2 cellular contexts compared by ENCODE assay signal in the genomic region with DNA sequence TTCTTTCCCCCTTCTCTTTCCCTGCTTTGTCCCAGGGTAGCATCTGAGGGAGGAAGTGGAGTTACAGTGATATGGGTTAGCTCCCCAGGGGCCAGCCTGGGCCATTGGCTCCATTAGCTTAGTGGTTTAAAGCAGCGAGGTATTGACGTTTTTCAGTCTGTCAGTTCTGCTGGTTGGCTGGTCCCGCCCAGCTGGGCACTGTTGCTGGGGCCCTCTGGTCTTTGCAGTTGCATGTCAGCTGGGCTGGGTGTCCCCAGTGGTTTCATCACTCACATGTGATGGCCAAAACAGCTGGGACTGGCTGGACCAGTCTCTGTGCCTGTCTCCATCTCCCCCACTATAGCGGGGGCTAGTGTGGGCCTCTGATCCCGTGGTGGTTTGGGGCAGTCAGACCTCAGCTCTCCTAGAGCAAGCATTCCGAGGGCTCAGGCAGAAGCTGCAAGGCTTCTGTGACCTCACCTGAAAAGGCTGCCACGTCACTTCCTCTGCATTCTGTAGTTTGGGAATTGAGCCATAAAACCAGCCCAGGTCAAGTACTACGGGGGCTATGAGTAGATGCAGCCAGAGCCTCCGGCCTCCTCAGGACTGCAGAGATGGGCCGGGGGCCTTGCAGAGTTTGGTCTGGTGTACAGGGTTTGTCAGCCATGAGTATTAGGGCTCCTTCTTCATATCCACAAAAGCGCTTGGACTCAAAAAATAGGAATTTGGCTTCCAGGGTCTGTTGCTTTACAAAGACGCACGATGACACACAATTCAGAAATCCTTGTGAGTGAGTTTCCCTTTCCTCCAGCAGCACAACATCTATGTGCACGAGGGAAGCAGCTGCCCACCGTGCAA.
A peak's percentile ranks its signal among the peaks of the same experiment; 100 is the strongest.
TF ChIP-seq lines count a peak whose summit lies in the region.

No MANE protein-coding gene starts in this region.

TF ChIP-seq in HEK293, 187 proteins besides CTCF, POLR2A, EP300 and RAD21:
- TF ChIP-seq, protein P1, sequence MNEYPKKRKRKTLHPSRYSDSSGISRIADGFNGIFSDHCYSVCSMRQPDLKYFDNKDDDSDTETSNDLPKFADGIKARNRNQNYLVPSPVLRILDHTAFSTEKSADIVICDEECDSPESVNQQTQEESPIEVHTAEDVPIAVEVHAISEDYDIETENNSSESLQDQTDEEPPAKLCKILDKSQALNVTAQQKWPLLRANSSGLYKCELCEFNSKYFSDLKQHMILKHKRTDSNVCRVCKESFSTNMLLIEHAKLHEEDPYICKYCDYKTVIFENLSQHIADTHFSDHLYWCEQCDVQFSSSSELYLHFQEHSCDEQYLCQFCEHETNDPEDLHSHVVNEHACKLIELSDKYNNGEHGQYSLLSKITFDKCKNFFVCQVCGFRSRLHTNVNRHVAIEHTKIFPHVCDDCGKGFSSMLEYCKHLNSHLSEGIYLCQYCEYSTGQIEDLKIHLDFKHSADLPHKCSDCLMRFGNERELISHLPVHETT (tag by site-specific recombination; IDR thresholded peaks at IDR 0.05) = no peak
- TF ChIP-seq, protein P2, sequence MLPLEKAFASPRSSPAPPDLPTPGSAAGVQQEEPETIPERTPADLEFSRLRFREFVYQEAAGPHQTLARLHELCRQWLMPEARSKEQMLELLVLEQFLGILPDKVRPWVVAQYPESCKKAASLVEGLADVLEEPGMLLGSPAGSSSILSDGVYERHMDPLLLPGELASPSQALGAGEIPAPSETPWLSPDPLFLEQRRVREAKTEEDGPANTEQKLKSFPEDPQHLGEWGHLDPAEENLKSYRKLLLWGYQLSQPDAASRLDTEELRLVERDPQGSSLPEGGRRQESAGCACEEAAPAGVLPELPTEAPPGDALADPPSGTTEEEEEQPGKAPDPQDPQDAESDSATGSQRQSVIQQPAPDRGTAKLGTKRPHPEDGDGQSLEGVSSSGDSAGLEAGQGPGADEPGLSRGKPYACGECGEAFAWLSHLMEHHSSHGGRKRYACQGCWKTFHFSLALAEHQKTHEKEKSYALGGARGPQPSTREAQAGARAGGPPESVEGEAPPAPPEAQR (tag by site-specific recombination; IDR thresholded peaks at IDR 0.05) = no peak
- TF ChIP-seq, protein P3, sequence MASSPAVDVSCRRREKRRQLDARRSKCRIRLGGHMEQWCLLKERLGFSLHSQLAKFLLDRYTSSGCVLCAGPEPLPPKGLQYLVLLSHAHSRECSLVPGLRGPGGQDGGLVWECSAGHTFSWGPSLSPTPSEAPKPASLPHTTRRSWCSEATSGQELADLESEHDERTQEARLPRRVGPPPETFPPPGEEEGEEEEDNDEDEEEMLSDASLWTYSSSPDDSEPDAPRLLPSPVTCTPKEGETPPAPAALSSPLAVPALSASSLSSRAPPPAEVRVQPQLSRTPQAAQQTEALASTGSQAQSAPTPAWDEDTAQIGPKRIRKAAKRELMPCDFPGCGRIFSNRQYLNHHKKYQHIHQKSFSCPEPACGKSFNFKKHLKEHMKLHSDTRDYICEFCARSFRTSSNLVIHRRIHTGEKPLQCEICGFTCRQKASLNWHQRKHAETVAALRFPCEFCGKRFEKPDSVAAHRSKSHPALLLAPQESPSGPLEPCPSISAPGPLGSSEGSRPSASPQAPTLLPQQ (tag by site-specific recombination; IDR thresholded peaks at IDR 0.05) = peak; percentile 46; the same call in 1 of the 2 replicates
- TF ChIP-seq ZNF354C (tag by site-specific recombination; IDR thresholded peaks at IDR 0.05; ENCODE audit: borderline replicate concordance, low read depth) (no peak), GLIS1 (tag by site-specific recombination; IDR thresholded peaks at IDR 0.05) (peak; percentile 1; the same call in 1 of the 2 replicates), ZNF785 (tag by site-specific recombination; IDR thresholded peaks at IDR 0.05) (no peak), YY1 (tag by site-specific recombination; IDR thresholded peaks at IDR 0.05) (no peak), ZNF777 (tag by site-specific recombination; IDR thresholded peaks at IDR 0.05; ENCODE audit: borderline replicate concordance) (no peak), ZNF19 (tag by site-specific recombination; IDR thresholded peaks at IDR 0.05; ENCODE audit: low read depth) (no peak), SCRT2 (tag by site-specific recombination; IDR thresholded peaks at IDR 0.05) (peak; percentile 34; the same call in 1 of the 2 replicates), ZIC2 (tag by site-specific recombination; IDR thresholded peaks at IDR 0.05) (no peak), ZNF701 (tag by site-specific recombination; IDR thresholded peaks at IDR 0.05) (no peak), ZNF423 (tag by site-specific recombination; IDR thresholded peaks at IDR 0.05) (no peak)
- TF ChIP-seq, protein P4, sequence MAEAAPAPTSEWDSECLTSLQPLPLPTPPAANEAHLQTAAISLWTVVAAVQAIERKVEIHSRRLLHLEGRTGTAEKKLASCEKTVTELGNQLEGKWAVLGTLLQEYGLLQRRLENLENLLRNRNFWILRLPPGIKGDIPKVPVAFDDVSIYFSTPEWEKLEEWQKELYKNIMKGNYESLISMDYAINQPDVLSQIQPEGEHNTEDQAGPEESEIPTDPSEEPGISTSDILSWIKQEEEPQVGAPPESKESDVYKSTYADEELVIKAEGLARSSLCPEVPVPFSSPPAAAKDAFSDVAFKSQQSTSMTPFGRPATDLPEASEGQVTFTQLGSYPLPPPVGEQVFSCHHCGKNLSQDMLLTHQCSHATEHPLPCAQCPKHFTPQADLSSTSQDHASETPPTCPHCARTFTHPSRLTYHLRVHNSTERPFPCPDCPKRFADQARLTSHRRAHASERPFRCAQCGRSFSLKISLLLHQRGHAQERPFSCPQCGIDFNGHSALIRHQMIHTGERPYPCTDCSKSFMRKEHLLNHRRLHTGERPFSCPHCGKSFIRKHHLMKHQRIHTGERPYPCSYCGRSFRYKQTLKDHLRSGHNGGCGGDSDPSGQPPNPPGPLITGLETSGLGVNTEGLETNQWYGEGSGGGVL (tag by site-specific recombination; IDR thresholded peaks at IDR 0.05) = no peak
- TF ChIP-seq, protein P5, sequence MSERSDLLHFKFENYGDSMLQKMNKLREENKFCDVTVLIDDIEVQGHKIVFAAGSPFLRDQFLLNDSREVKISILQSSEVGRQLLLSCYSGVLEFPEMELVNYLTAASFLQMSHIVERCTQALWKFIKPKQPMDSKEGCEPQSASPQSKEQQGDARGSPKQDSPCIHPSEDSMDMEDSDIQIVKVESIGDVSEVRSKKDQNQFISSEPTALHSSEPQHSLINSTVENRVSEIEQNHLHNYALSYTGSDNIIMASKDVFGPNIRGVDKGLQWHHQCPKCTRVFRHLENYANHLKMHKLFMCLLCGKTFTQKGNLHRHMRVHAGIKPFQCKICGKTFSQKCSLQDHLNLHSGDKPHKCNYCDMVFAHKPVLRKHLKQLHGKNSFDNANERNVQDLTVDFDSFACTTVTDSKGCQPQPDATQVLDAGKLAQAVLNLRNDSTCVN (tag by site-specific recombination; optimal IDR thresholded peaks at IDR 0.05) = no peak

TF ChIP-seq in GM12878, 131 proteins besides CTCF, POLR2A, EP300 and RAD21:
- TF ChIP-seq, protein P6, sequence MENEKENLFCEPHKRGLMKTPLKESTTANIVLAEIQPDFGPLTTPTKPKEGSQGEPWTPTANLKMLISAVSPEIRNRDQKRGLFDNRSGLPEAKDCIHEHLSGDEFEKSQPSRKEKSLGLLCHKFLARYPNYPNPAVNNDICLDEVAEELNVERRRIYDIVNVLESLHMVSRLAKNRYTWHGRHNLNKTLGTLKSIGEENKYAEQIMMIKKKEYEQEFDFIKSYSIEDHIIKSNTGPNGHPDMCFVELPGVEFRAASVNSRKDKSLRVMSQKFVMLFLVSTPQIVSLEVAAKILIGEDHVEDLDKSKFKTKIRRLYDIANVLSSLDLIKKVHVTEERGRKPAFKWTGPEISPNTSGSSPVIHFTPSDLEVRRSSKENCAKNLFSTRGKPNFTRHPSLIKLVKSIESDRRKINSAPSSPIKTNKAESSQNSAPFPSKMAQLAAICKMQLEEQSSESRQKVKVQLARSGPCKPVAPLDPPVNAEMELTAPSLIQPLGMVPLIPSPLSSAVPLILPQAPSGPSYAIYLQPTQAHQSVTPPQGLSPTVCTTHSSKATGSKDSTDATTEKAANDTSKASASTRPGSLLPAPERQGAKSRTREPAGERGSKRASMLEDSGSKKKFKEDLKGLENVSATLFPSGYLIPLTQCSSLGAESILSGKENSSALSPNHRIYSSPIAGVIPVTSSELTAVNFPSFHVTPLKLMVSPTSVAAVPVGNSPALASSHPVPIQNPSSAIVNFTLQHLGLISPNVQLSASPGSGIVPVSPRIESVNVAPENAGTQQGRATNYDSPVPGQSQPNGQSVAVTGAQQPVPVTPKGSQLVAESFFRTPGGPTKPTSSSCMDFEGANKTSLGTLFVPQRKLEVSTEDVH (IDR thresholded peaks at IDR 0.05; ENCODE audit: low read depth, partially characterized antibody) = no peak
- TF ChIP-seq, protein P7, sequence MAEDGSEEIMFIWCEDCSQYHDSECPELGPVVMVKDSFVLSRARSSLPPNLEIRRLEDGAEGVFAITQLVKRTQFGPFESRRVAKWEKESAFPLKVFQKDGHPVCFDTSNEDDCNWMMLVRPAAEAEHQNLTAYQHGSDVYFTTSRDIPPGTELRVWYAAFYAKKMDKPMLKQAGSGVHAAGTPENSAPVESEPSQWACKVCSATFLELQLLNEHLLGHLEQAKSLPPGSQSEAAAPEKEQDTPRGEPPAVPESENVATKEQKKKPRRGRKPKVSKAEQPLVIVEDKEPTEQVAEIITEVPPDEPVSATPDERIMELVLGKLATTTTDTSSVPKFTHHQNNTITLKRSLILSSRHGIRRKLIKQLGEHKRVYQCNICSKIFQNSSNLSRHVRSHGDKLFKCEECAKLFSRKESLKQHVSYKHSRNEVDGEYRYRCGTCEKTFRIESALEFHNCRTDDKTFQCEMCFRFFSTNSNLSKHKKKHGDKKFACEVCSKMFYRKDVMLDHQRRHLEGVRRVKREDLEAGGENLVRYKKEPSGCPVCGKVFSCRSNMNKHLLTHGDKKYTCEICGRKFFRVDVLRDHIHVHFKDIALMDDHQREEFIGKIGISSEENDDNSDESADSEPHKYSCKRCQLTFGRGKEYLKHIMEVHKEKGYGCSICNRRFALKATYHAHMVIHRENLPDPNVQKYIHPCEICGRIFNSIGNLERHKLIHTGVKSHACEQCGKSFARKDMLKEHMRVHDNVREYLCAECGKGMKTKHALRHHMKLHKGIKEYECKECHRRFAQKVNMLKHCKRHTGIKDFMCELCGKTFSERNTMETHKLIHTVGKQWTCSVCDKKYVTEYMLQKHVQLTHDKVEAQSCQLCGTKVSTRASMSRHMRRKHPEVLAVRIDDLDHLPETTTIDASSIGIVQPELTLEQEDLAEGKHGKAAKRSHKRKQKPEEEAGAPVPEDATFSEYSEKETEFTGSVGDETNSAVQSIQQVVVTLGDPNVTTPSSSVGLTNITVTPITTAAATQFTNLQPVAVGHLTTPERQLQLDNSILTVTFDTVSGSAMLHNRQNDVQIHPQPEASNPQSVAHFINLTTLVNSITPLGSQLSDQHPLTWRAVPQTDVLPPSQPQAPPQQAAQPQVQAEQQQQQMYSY (CRISPR knock-in tag; IDR thresholded peaks at IDR 0.05) = no peak
- TF ChIP-seq BHLHE40 (IDR thresholded peaks at IDR 0.05; ENCODE audit: borderline replicate concordance in 1 of 2, low read depth in 2 of 2, low read length in 1 of 2) (0 out of 4 replicates have a peak, but pooled peaks of 1 of the 2 experiments have one; percentile 8), IKZF1 (conservative IDR thresholded peaks at IDR 0.05) (no peak), FOXM1 (IDR thresholded peaks at IDR 0.05; ENCODE audit: low read depth, low read length) (no peak), HDGF (IDR thresholded peaks at IDR 0.05) (no peak), STAT1 (conservative IDR thresholded peaks at IDR 0.05) (no peak), CREB1 (IDR thresholded peaks at IDR 0.05; ENCODE audit: low read depth) (0 out of 2 replicates have a peak, but pooled peaks have one; percentile 28), EZH2 (IDR thresholded peaks at IDR 0.05; ENCODE audit: borderline replicate concordance, control insufficient read depth, low read depth, low read length) (no peak), WRNIP1 (IDR thresholded peaks at IDR 0.05; ENCODE audit: borderline replicate concordance, low read depth, low read length) (no peak), NFYA (IDR thresholded peaks at IDR 0.05; ENCODE audit: borderline replicate concordance, low read depth, low read length) (no peak), NR2F1 (conservative IDR thresholded peaks at IDR 0.05) (0 out of 2 replicates have a peak, but pooled peaks have one; percentile 19), IKZF2 (IDR thresholded peaks at IDR 0.05) (no peak), KAT2A (conservative IDR thresholded peaks at IDR 0.05; ENCODE audit: control insufficient read depth, low read depth, low read length) (no peak), SPI1 (IDR thresholded peaks at IDR 0.05; ENCODE audit: borderline replicate concordance, insufficient read depth, low read depth, low read length) (peak; percentile 52; the same call in 1 of the 2 replicates), MEF2B (IDR thresholded peaks at IDR 0.05; ENCODE audit: partially characterized antibody, poor library complexity, severe bottlenecking) (peak; percentile 56)
- TF ChIP-seq, protein P8, sequence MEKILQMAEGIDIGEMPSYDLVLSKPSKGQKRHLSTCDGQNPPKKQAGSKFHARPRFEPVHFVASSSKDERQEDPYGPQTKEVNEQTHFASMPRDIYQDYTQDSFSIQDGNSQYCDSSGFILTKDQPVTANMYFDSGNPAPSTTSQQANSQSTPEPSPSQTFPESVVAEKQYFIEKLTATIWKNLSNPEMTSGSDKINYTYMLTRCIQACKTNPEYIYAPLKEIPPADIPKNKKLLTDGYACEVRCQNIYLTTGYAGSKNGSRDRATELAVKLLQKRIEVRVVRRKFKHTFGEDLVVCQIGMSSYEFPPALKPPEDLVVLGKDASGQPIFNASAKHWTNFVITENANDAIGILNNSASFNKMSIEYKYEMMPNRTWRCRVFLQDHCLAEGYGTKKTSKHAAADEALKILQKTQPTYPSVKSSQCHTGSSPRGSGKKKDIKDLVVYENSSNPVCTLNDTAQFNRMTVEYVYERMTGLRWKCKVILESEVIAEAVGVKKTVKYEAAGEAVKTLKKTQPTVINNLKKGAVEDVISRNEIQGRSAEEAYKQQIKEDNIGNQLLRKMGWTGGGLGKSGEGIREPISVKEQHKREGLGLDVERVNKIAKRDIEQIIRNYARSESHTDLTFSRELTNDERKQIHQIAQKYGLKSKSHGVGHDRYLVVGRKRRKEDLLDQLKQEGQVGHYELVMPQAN (conservative IDR thresholded peaks at IDR 0.05) = no peak
